Comparison of ENCODE assay signal across 21 cellular contexts in genomic region chrX:85115252-85115651, GRCh38.
"Had no signal": no experiment of that assay in that cellular context is flagged by ENCODE, and none has a peak within 500 bp of the region (broad histone marks: within the 10 kb centered on the region; RNA-seq: fewer than 3 reads in every experiment).

No MANE protein-coding gene starts in this region.

- DNase-seq: effector CD4-positive, alpha-beta T cell; endodermal cell; erythroblast; foreskin keratinocyte; head of caudate nucleus; kidney; left cardiac atrium; left ventricle myocardium superior; mesenchymal stem cell; midbrain; occipital lobe; pancreas; right cardiac atrium; small intestine; stimulated activated CD4-positive, alpha-beta T cell treated with anti-CD3 and anti-CD28 coated beads, Interleukin-12 subunit alpha, Interleukin-12 subunit beta, amount 100 ng/mL, for 4 hours; stimulated activated naive CD4-positive, alpha-beta T cell; stomach; substantia nigra; transverse colon had no signal

- H3K9me3 Mint-ChIP-seq: natural killer cell treated with Interleukin-12 subunit alpha and Interleukin-12 subunit beta and Interleukin-15 and Interleukin-18, amount 100 ng/mL, for 72 hours had no signal

- H3K27ac Mint-ChIP-seq: endodermal cell; natural killer cell treated with Interleukin-12 subunit alpha and Interleukin-12 subunit beta and Interleukin-15 and Interleukin-18, amount 100 ng/mL, for 72 hours; progenitor cell of endocrine pancreas had no signal

- ATAC-seq: foreskin keratinocyte; left cardiac atrium; left ventricle myocardium superior; natural killer cell treated with Interleukin-12 subunit alpha and Interleukin-12 subunit beta and Interleukin-15 and Interleukin-18, amount 100 ng/mL, for 72 hours; pancreas; right cardiac atrium had no signal

- H3K36me3 Mint-ChIP-seq: natural killer cell treated with Interleukin-12 subunit alpha and Interleukin-12 subunit beta and Interleukin-15 and Interleukin-18, amount 100 ng/mL, for 72 hours had no signal

- H3K27me3 Mint-ChIP-seq: progenitor cell of endocrine pancreas had no signal

- H3K4me3 Mint-ChIP-seq: endodermal cell; natural killer cell treated with Interleukin-12 subunit alpha and Interleukin-12 subunit beta and Interleukin-15 and Interleukin-18, amount 100 ng/mL, for 72 hours had no signal

- H3K4me1 Mint-ChIP-seq: endodermal cell had no signal
